ENCODE assay signal across 1 cellular context in genomic region chr2:240024766-240025165, GRCh38.
TF ChIP-seq lines count a peak whose summit lies in the region.

No MANE protein-coding gene starts in this region.

TF ChIP-seq in SK-N-SH treated with all-trans-retinoic acid at 6 μM for 48 hours, 23 proteins besides CTCF, POLR2A, EP300 and RAD21 (continued from another document):
- TF ChIP-seq CSRNP3 (CRISPR knock-in tag; IDR thresholded peaks at IDR 0.05) = no peak
